ENCODE assay signal across 17 cellular contexts in the genomic region with DNA sequence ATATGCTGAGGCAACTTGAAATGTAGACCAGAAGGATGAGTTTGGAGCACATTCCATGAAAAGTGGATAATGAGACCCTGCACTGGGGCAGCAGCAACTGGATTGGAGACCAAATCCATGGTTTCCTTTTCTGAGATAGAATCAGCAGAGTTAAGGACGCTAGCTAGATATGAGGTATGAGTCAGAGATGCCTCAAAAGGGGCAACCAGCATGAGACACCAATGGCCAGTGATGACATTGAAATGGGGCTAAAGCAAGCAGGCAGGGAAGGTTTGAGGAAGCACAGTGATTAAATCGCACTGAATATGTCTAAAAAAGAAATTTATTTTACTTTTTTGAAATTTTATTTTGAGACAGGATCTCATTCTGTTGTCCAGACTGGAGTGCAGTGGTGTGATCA.
"Had no signal": no experiment of that assay in that cellular context is flagged by ENCODE, and none has a peak within 500 bp of the region (broad histone marks: within the 10 kb centered on the region; RNA-seq: fewer than 3 reads in every experiment).

No MANE protein-coding gene starts in this region.

- H3K27me3 ChIP-seq: heart right ventricle, neural progenitor cell had no signal

- FAIRE-seq: colon, endothelial cell of umbilical vein, frontal cortex, keratinocyte had no signal

- H3K4me3 ChIP-seq: heart right ventricle, neural progenitor cell had no signal

- H3K27ac ChIP-seq: heart right ventricle, neural progenitor cell, parathyroid adenoma had no signal

- H3K9me3 ChIP-seq: heart right ventricle had no signal

- H3K4me1 ChIP-seq: heart right ventricle, neural progenitor cell, parathyroid adenoma had no signal

- DNase-seq: activated CD4-positive, alpha-beta T cell treated with anti-CD3 and anti-CD28 coated beads for 1 hour; activated CD4-positive, alpha-beta T cell treated with anti-CD3 and anti-CD28 coated beads, Interleukin-2, amount 50 U/mL, for 48 hours; activated gamma-delta T cell treated with Interleukin-2 at 50 U/mL for 16 hours; activated naive CD8-positive, alpha-beta T cell treated with anti-CD3 and anti-CD28 coated beads for 36 hours; activated T-cell treated with anti-CD3 and anti-CD28 coated beads, Interleukin-2, amount 50 U/mL, for 48 hours; anterior cingulate cortex; effector CD4-positive, alpha-beta T cell; heart right ventricle; left ventricle myocardium superior; stimulated activated CD4-positive, alpha-beta T cell treated with anti-CD3 and anti-CD28 coated beads, Interleukin-2, amount 100 ng/mL, for 48 hours; stimulated activated naive CD4-positive, alpha-beta T cell treated with Interleukin-2 at 50 U/mL for 16 hours had no signal

- H3K36me3 ChIP-seq: heart right ventricle, neural progenitor cell had no signal
